Comparison of ENCODE assay signal across 1 cellular context in genomic region chr12:113102811-113103210, GRCh38.
A peak's percentile ranks its signal among the peaks of the same experiment; 100 is the strongest.
TF ChIP-seq lines count a peak whose summit lies in the region.

No MANE protein-coding gene starts in this region.

TF ChIP-seq in K562, 482 proteins besides CTCF, POLR2A, EP300 and RAD21:
- TF ChIP-seq ZFP36 (IDR thresholded peaks at IDR 0.05; ENCODE audit: low read depth, low read length, partially characterized antibody) (peak; percentile 91), MCM3 (IDR thresholded peaks at IDR 0.05) (no peak), HMG20A (CRISPR knock-in tag; conservative IDR thresholded peaks at IDR 0.05) (no peak), BCOR (IDR thresholded peaks at IDR 0.05) (0 out of 2 replicates have a peak, but pooled peaks have one; percentile 45)
